ENCODE assay signal across 1 cellular context in genomic region chr1:29671446-29671845, GRCh38.
TF ChIP-seq lines count a peak whose summit lies in the region.

No MANE protein-coding gene starts in this region.

TF ChIP-seq in K562, 482 proteins besides CTCF, POLR2A, EP300 and RAD21 (continued from another document):
- TF ChIP-seq LARP7 (IDR thresholded peaks at IDR 0.05) = no peak
- TF ChIP-seq, protein P1, sequence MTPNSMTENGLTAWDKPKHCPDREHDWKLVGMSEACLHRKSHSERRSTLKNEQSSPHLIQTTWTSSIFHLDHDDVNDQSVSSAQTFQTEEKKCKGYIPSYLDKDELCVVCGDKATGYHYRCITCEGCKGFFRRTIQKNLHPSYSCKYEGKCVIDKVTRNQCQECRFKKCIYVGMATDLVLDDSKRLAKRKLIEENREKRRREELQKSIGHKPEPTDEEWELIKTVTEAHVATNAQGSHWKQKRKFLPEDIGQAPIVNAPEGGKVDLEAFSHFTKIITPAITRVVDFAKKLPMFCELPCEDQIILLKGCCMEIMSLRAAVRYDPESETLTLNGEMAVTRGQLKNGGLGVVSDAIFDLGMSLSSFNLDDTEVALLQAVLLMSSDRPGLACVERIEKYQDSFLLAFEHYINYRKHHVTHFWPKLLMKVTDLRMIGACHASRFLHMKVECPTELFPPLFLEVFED (CRISPR knock-in tag; conservative IDR thresholded peaks at IDR 0.05) = no peak
- no peak for TF ChIP-seq ZNF589 (CRISPR knock-in tag; IDR thresholded peaks at IDR 0.05; ENCODE audit: low read depth)
- TF ChIP-seq NBN (IDR thresholded peaks at IDR 0.05; ENCODE audit: low read depth) = no peak
- TF ChIP-seq MAZ (CRISPR knock-in tag; conservative IDR thresholded peaks at IDR 0.05 in 1 of 2, IDR thresholded peaks at IDR 0.05 in 1 of 2) = peak in 1 of 2 experiments; percentile 17; a peak in 1 of 4 replicates
- 0 out of 2 replicates have a peak, but pooled peaks have one; percentile 5 for TF ChIP-seq NFIC (IDR thresholded peaks at IDR 0.05)
- no peak for TF ChIP-seq FOXJ2 (tag; IDR thresholded peaks at IDR 0.05)
